1 cellular context compared by ENCODE assay signal in genomic region chr19:44848805-44849457, GRCh38.
TF ChIP-seq lines count a peak whose summit lies in the region.

No MANE protein-coding gene starts in this region.

TF ChIP-seq in HepG2, 621 proteins besides CTCF, POLR2A, EP300 and RAD21 (continued from another document):
- TF ChIP-seq ZNF687 (CRISPR knock-in tag; IDR thresholded peaks at IDR 0.05) (peak; percentile 61), TFAP4 (IDR thresholded peaks at IDR 0.05; ENCODE audit: borderline replicate concordance, low read depth) (peak; percentile 37; the same call in 1 of the 2 replicates), ZNF572 (CRISPR knock-in tag; IDR thresholded peaks at IDR 0.05) (0 out of 2 replicates have a peak, but pooled peaks have one; percentile 32), HDAC1 (CRISPR knock-in tag; IDR thresholded peaks at IDR 0.05) (0 out of 2 replicates have a peak, but pooled peaks have one; percentile 26), ZNF558 (CRISPR knock-in tag; IDR thresholded peaks at IDR 0.05; ENCODE audit: borderline replicate concordance) (0 out of 2 replicates have a peak, but pooled peaks have one; percentile 20), SALL1 (CRISPR knock-in tag; IDR thresholded peaks at IDR 0.05) (0 out of 2 replicates have a peak, but pooled peaks have one; percentile 8), ZNF225 (CRISPR knock-in tag; IDR thresholded peaks at IDR 0.05) (0 out of 2 replicates have a peak, but pooled peaks have one; percentile 52), ZNF431 (CRISPR knock-in tag; IDR thresholded peaks at IDR 0.05; ENCODE audit: borderline replicate concordance, low read depth) (no peak), FOXC1 (CRISPR knock-in tag; IDR thresholded peaks at IDR 0.05; ENCODE audit: borderline replicate concordance) (0 out of 2 replicates have a peak, but pooled peaks have one; percentile 34), SPEN (CRISPR knock-in tag; IDR thresholded peaks at IDR 0.05; ENCODE audit: low read depth) (0 out of 2 replicates have a peak, but pooled peaks have one; percentile 33), ZNF816 (CRISPR knock-in tag; IDR thresholded peaks at IDR 0.05; ENCODE audit: borderline replicate concordance) (no peak), PAF1 (CRISPR knock-in tag; IDR thresholded peaks at IDR 0.05) (no peak), ZNF576 (CRISPR knock-in tag; IDR thresholded peaks at IDR 0.05) (no peak), ZFP91 (CRISPR knock-in tag; IDR thresholded peaks at IDR 0.05; ENCODE audit: borderline replicate concordance) (peak; percentile 22; the same call in 1 of the 2 replicates)
